9 cellular contexts compared by ENCODE assay signal in the genomic region with DNA sequence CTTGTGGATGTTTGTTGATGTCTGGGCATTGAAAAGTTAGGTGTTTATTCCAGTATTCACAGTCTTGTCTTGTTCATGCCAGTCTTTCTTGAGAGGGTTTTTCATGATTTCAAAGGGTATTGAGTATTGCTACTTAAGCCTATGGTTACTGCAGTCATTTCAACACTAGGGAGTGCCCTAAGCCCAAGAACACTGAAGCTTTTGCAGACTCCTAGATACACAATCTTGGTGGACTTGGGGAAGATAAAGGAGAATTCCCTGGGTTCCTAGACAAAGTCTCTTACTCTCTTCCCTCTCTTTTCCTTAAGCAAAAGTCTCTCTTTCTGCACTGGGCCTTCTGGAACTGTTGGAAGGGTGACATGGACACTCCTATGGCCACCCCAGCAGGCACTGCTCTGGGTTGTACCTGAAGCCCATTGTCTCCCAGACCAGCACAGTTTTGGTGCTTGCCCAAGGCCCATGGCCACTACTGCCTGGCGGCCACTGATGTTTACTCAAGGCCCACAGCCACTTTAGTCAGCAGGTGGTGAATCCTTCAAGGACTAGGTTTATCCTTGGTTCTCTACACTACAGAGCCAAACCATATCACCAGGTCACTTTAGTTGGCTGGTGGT. TPM values are rescaled to one million over a fixed set of nuclear protein-coding genes. Genes with fewer than 3 reads are reported as not detected.
DNase-seq lines count a peak whose midpoint lies in the region; ATAC-seq, FAIRE-seq and TF ChIP-seq lines count a peak whose summit lies in the region.
"Had no signal": no experiment of that assay in that cellular context is flagged by ENCODE, and none has a peak within 500 bp of the region (broad histone marks: within the 10 kb centered on the region; RNA-seq: fewer than 3 reads in every experiment).

No MANE protein-coding gene starts in this region.

- H3K9me3 Mint-ChIP-seq in stimulated activated naive CD8-positive, alpha-beta T cell treated with anti-CD3 and anti-CD28 coated beads, Interleukin-15, amount 100 ng/mL, for 72 hours = peaks cover 25 to 31% of the 10 kb centered on the region in 2 donors

- H3K9me3 ChIP-seq in lung (ENCODE audit: control insufficient read depth in 2 of 2, insufficient read depth in 1 of 2, low read length in 1 of 2) (peaks cover 3 to 9% of the 10 kb centered on the region in 2 donors), sigmoid colon (peaks cover 0 to 6% (median 2%) of the 10 kb centered on the region in 4 donors)

- peak; percentile 77 for ATAC-seq in stimulated activated naive CD8-positive, alpha-beta T cell treated with anti-CD3 and anti-CD28 coated beads, Interleukin-15, amount 100 ng/mL, for 72 hours
- ATAC-seq in stimulated activated naive CD8-positive, alpha-beta T cell treated with anti-CD3 and anti-CD28 coated beads, Interleukin-15, Interleukin-2, amounts not matched to agents 100 U/mL and 50 U/mL, for 24 hours = no peak
- ATAC-seq in HG03196 (IDR thresholded peaks at IDR 0.05; ENCODE audit: unreplicated experiment) (peak; percentile 63), lung (ENCODE audit: insufficient read depth, low FRiP score) (no peak)

- TF ChIP-seq POLR2A in H54 (IDR thresholded peaks at IDR 0.05; ENCODE audit: low read depth, low read length) (no peak), sigmoid colon (IDR thresholded peaks at IDR 0.05) (no peak)

- intact Hi-C loops in sigmoid colon (cut with DNase I) = no loop called here

- WGBS in lung, 2 donors = 20 to 77% methylated on average over 1 of the region's 1 CpG
- WGBS in sigmoid colon, 2 donors = 41 to 93% methylated on average over 1 of the region's 1 CpG

- H3K27me3 ChIP-seq in lung (ENCODE audit: control insufficient read depth, insufficient read depth) (no peaks in the 10 kb centered on the region), sigmoid colon (no peaks in the 10 kb centered on the region)

- TF ChIP-seq CTCF in VCaP (conservative IDR thresholded peaks at IDR 0.05) (0 out of 2 replicates have a peak, but pooled peaks have one; percentile 4), lung (IDR thresholded peaks at IDR 0.05; ENCODE audit: control extremely low read depth, extremely low read depth) (peak; percentile 2), sigmoid colon (IDR thresholded peaks at IDR 0.05) (no peak)

- no peak overlapping the region for H3K4me3 Mint-ChIP-seq in stimulated activated naive CD8-positive, alpha-beta T cell treated with anti-CD3 and anti-CD28 coated beads, Interleukin-15, amount 100 ng/mL, for 72 hours
- H3K4me3 Mint-ChIP-seq: brain had no signal

- no peak for DNase-seq in stimulated activated naive CD8-positive, alpha-beta T cell treated with anti-CD3 and anti-CD28 coated beads, Interleukin-15, amount 100 ng/mL, for 72 hours
- no peak for DNase-seq in stimulated activated naive CD8-positive, alpha-beta T cell treated with anti-CD3 and anti-CD28 coated beads, Interleukin-15, Interleukin-2, amounts not matched to agents 100 U/mL and 50 U/mL, for 24 hours
- no peak for DNase-seq in lung (ENCODE audit: low spot score)
- DNase-seq in NCI-H2107 (lab: John Stamatoyannopoulos, UW) = no peak
- DNase-seq in H54 (ENCODE audit: insufficient read length, low spot score) = no peak
- no peak for DNase-seq in sigmoid colon

- no peak for FAIRE-seq in H54 (lab: Jason Lieb, UNC)

- H3K4me1 Mint-ChIP-seq in stimulated activated naive CD8-positive, alpha-beta T cell treated with anti-CD3 and anti-CD28 coated beads, Interleukin-15, amount 100 ng/mL, for 72 hours = no peaks in the 10 kb centered on the region
- H3K4me1 Mint-ChIP-seq: brain had no signal

- H3K27ac Mint-ChIP-seq in stimulated activated naive CD8-positive, alpha-beta T cell treated with anti-CD3 and anti-CD28 coated beads, Interleukin-15, amount 100 ng/mL, for 72 hours = no peak overlapping the region
- H3K27ac Mint-ChIP-seq: brain had no signal

- H3K4me1 ChIP-seq in lung (ENCODE audit: control insufficient read depth in 2 of 2, insufficient read depth in 2 of 2, low read length in 2 of 2) (no peaks in the 10 kb centered on the region), sigmoid colon (no peaks in the 10 kb centered on the region)

- TF ChIP-seq EP300 in sigmoid colon (IDR thresholded peaks at IDR 0.05) = no peak

- peaks cover 14% of the 10 kb centered on the region for H3K27me3 Mint-ChIP-seq in stimulated activated naive CD8-positive, alpha-beta T cell treated with anti-CD3 and anti-CD28 coated beads, Interleukin-15, amount 100 ng/mL, for 72 hours
- H3K27me3 Mint-ChIP-seq: brain had no signal

- no peaks in the 10 kb centered on the region for H3K36me3 ChIP-seq in lung (ENCODE audit: control insufficient read depth in 2 of 2, insufficient read depth in 2 of 2, low read length in 2 of 2)
- no peaks in the 10 kb centered on the region for H3K36me3 ChIP-seq in sigmoid colon

- H3K4me3 ChIP-seq in lung (no peak overlapping the region), sigmoid colon (no peak overlapping the region)

- H3K27ac ChIP-seq in VCaP (no peak overlapping the region), lung (ENCODE audit: low read depth in 1 of 2, low read length in 1 of 2) (no peak overlapping the region), sigmoid colon (no peak overlapping the region)

RNA-seq across cellular contexts. Expression of a gene that starts 24.9 kb away (rescaled TPM):
- total RNA-seq in lung (10 to 100 TPM in 1 of 2 donors, 1 to 10 TPM in 1; 7.7 to 14.5 TPM), sigmoid colon (1 to 10 TPM; 5.4 to 7.8 (median 6.6) TPM)
- polyA plus RNA-seq in lung (1 to 10 TPM; 2.3 to 7.3 TPM), sigmoid colon (10 to 100 TPM in 1 of 3 donors, 1 to 10 TPM in 2; 5.4 to 14.3 (median 9.7) TPM)

RNA-seq across cellular contexts. Expression of a gene that starts 55.3 kb away (rescaled TPM):
- 10 to 100 TPM; 21.4 to 23.9 TPM for total RNA-seq in lung
- 10 to 100 TPM in 1 of 2 donors, 1 to 10 TPM in 1; 6.4 to 15.7 TPM for polyA plus RNA-seq in lung
- 10 to 100 TPM in 1 of 4 donors, 1 to 10 TPM in 3; 5.3 to 13.6 (median 6.7) TPM for total RNA-seq in sigmoid colon
- polyA plus RNA-seq in sigmoid colon = 10 to 100 TPM in 1 of 3 donors, 1 to 10 TPM in 2; 2.4 to 19.0 (median 5.8) TPM

Comparison
In these comparisons a context has a peak if more than half of its experiments do, and no peak if none do; other contexts are left out.
1. ATAC-seq: peak in stimulated activated naive CD8-positive, alpha-beta T cell treated with anti-CD3 and anti-CD28 coated beads, Interleukin-15, amount 100 ng/mL, for 72 hours (single experiment) and HG03196 (single experiment); none in stimulated activated naive CD8-positive, alpha-beta T cell treated with anti-CD3 and anti-CD28 coated beads, Interleukin-15, Interleukin-2, amounts not matched to agents 100 U/mL and 50 U/mL, for 24 hours (single experiment) and lung (single experiment).
2. CTCF ChIP-seq: peak in VCaP (single experiment) and lung (single experiment); none in sigmoid colon (0 of 4).